ENCODE assay signal across 1 cellular context in genomic region chr11:9386086-9386485, GRCh38.
TF ChIP-seq lines count a peak whose summit lies in the region.

No MANE protein-coding gene starts in this region.

TF ChIP-seq in SK-N-SH, 30 proteins besides CTCF, POLR2A, EP300 and RAD21 (continued from another document):
- TF ChIP-seq, protein P1, sequence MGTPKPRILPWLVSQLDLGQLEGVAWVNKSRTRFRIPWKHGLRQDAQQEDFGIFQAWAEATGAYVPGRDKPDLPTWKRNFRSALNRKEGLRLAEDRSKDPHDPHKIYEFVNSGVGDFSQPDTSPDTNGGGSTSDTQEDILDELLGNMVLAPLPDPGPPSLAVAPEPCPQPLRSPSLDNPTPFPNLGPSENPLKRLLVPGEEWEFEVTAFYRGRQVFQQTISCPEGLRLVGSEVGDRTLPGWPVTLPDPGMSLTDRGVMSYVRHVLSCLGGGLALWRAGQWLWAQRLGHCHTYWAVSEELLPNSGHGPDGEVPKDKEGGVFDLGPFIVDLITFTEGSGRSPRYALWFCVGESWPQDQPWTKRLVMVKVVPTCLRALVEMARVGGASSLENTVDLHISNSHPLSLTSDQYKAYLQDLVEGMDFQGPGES (IDR thresholded peaks at IDR 0.05; ENCODE audit: low read depth, low read length), result no peak
- TF ChIP-seq FOSL2 (IDR thresholded peaks at IDR 0.05; ENCODE audit: borderline replicate concordance, low read depth) (no peak), FOXM1 (IDR thresholded peaks at IDR 0.05; ENCODE audit: low read depth) (no peak), MAX (IDR thresholded peaks at IDR 0.05; ENCODE audit: low read depth) (no peak), YY1 (IDR thresholded peaks at IDR 0.05; ENCODE audit: low read depth) (no peak), CHD2 (IDR thresholded peaks at IDR 0.05; ENCODE audit: low read length, partially characterized antibody) (no peak), GATA2 (CRISPR knock-in tag; IDR thresholded peaks at IDR 0.05) (no peak), SIN3A (IDR thresholded peaks at IDR 0.05; ENCODE audit: borderline replicate concordance, low read depth, low read length) (no peak), POLR2AphosphoS5 (IDR thresholded peaks at IDR 0.05; ENCODE audit: low read depth, low read length) (no peak), MEF2A (IDR thresholded peaks at IDR 0.05; ENCODE audit: borderline replicate concordance, low read depth) (no peak), REST (IDR thresholded peaks at IDR 0.05; ENCODE audit: low read depth, low read length) (no peak), GABPA (IDR thresholded peaks at IDR 0.05; ENCODE audit: low read depth) (no peak), NFIC (IDR thresholded peaks at IDR 0.05; ENCODE audit: borderline replicate concordance) (no peak), USF1 (IDR thresholded peaks at IDR 0.05; ENCODE audit: borderline replicate concordance, low read depth) (no peak)
